8 cellular contexts compared by ENCODE assay signal in the genomic region with DNA sequence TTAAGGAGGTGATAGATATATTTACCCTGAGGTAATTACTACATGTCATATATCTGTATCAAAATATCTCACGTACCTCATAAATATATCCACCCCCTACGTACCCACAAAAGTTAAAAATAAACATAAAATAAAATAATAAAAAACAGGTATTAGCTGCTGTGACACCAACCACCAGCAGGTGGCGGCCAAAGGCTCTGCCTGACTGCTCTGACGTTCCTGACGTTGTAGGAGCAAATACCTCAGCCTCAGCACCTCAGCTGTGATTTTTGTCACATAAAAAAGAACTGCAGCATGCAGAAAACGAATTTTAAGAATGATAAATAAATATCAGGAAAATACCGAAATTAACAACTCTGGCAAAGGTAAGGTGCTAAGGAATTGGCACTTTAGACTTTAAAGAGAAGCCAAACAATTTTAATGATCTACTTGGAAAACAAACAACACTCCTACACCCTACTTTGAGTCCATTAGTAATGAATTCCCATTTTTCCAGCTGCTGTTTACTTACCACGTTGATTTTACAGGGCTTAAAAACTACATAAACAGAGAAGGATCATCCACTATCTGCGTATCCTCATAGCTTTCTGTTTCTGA.
DNase-seq lines count a peak whose midpoint lies in the region; ATAC-seq, FAIRE-seq and TF ChIP-seq lines count a peak whose summit lies in the region.

No MANE protein-coding gene starts in this region.

- intact Hi-C loops in MCF 10A (cut with micrococcal nuclease): loop anchor here (1.0 to 10.0 kb wide), 4 partner anchors 261 to 1116 kb away; no protein-coding TSS in a partner anchor
- intact Hi-C loops in kidney (cut with DNase I): no loop called here

- no peaks in the 10 kb centered on the region for H3K9me3 ChIP-seq in kidney (ENCODE audit: control insufficient read depth in 1 of 2, low read length in 2 of 2)

- H3K36me3 ChIP-seq in kidney (ENCODE audit: control insufficient read depth in 1 of 2, insufficient read depth in 2 of 2, low read length in 2 of 2): no peaks in the 10 kb centered on the region

- no peaks in the 10 kb centered on the region for H3K36me3 Mint-ChIP-seq in MCF 10A (ENCODE audit: insufficient read depth, unreplicated experiment)

- BruUV-seq in MCF 10A (replicated peaks; lab: Mats Ljungman, UMichigan): no TSS peak

- no peak overlapping the region for H3K27ac ChIP-seq in kidney (ENCODE audit: low read depth in 2 of 2, low read length in 2 of 2)

- no peak overlapping the region for H3K4me3 Mint-ChIP-seq in MCF 10A (ENCODE audit: unreplicated experiment)

- TF ChIP-seq CTCF in MCF 10A (IDR thresholded peaks at IDR 0.05; ENCODE audit: unreplicated experiment) (peak; percentile 75), kidney (IDR thresholded peaks at IDR 0.05; ENCODE audit: borderline replicate concordance, extremely low read depth, insufficient read depth) (peak; percentile 80)

- CTCF ChIA-PET in MCF 10A (lab: Yijun Ruan, JAX): interaction anchor here (0.6 to 3.2 kb wide), 31 partner anchors 8 to 1113 kb away, joined by 3 to 16 read pairs (median 3); no protein-coding TSS in a partner anchor

- no peaks in the 10 kb centered on the region for H3K9me3 Mint-ChIP-seq in MCF 10A (ENCODE audit: unreplicated experiment)

- POLR2A ChIA-PET in MCF 10A (lab: Yijun Ruan, JAX): interaction anchor here (0.5 to 0.8 kb wide), 3 partner anchors 10 to 1086 kb away, joined by 3 read pairs; no protein-coding TSS in a partner anchor

- no peak overlapping the region for H3K27ac Mint-ChIP-seq in MCF 10A (ENCODE audit: low read depth, unreplicated experiment)

- peaks cover 43% of the 10 kb centered on the region for H3K27me3 Mint-ChIP-seq in MCF 10A (ENCODE audit: insufficient read depth, unreplicated experiment)

- H3K4me3 ChIP-seq in kidney (ENCODE audit: low read length in 2 of 2): no peak overlapping the region

- H3K4me1 Mint-ChIP-seq in MCF 10A (ENCODE audit: insufficient read depth, unreplicated experiment): no peaks in the 10 kb centered on the region

- DNase-seq in AG20443 (ENCODE audit: low spot score) (peak; percentile 79), Kasumi-1 (lab: John Stamatoyannopoulos, UW) (peak; percentile 55 to 66), T-helper 22 cell (ENCODE audit: low read depth) (peak; percentile 1), MCF 10A (ENCODE audit: unreplicated experiment) (peak; percentile 52), kidney (no peak)
- peak; percentile 44 for DNase-seq in stimulated activated CD4-positive, alpha-beta T cell treated with anti-CD3 and anti-CD28 coated beads, Interleukin-2, amount 100 ng/mL, for 4 hours (ENCODE audit: low read depth)

- H3K4me1 ChIP-seq in kidney (ENCODE audit: control insufficient read depth in 1 of 2, insufficient read depth in 1 of 2, low read depth in 1 of 2, low read length in 2 of 2): no peaks in the 10 kb centered on the region

- peak; percentile 92 for FAIRE-seq in kidney (lab: Jason Lieb, UNC)

- H3K9ac ChIP-seq in kidney (ENCODE audit: low read length in 2 of 2): no peak overlapping the region

- ATAC-seq in GM19035 (IDR thresholded peaks at IDR 0.05; ENCODE audit: unreplicated experiment) (peak; percentile 59), GM19452 (IDR thresholded peaks at IDR 0.05; ENCODE audit: unreplicated experiment) (no peak)
